Comparison of ENCODE assay signal across 11 cellular contexts in genomic region chr3:156817931-156818765, GRCh38. TPM values are rescaled to one million over a fixed set of nuclear protein-coding genes. Genes with fewer than 3 reads are reported as not detected.
DNase-seq lines count a peak whose midpoint lies in the region; ATAC-seq and TF ChIP-seq lines count a peak whose summit lies in the region.
"Had no signal": no experiment of that assay in that cellular context is flagged by ENCODE, and none has a peak within 500 bp of the region (broad histone marks: within the 10 kb centered on the region; RNA-seq: fewer than 3 reads in every experiment).

No MANE protein-coding gene starts in this region.

- TF ChIP-seq CTCF in left lung (IDR thresholded peaks at IDR 0.05): no peak
- no peak for TF ChIP-seq CTCF in transverse colon (IDR thresholded peaks at IDR 0.05)

- peak overlapping the region; percentile 76 to 89 for H3K27ac ChIP-seq in left lung
- peak overlapping the region; percentile 84 to 91 (median 88) for H3K27ac ChIP-seq in transverse colon

- in situ Hi-C loops in transverse colon (cut with MboI; ENCODE audit: low pct_ligation_motif_present in 1 of 4, low pct_unique_long_range_greater_than_20kb in 1 of 4, low sequenced_read_pairs in 3 of 4): loop anchor here in 3 of 4 donors (10.0 to 25.0 kb wide), 3 partner anchors 133 to 267 kb away; partner anchors contain the start of gene SSR3 (in 2 of the 3)

- H3K4me1 ChIP-seq in left lung: peaks cover 10 to 15% of the 10 kb centered on the region in 2 donors
- peaks cover 9 to 29% (median 19%) of the 10 kb centered on the region in 4 donors for H3K4me1 ChIP-seq in transverse colon

- H3K4me1 Mint-ChIP-seq in activated naive CD4-positive, alpha-beta T cell treated with anti-CD3 and anti-CD28 coated beads for 36 hours (ENCODE audit: low read depth): peaks cover 22% of the 10 kb centered on the region
- H3K4me1 Mint-ChIP-seq in activated CD4-positive, alpha-beta memory T cell treated with anti-CD3 and anti-CD28 coated beads for 36 hours (ENCODE audit: low read depth): peaks cover 38% of the 10 kb centered on the region

- H3K4me3 ChIP-seq in left lung (no peak overlapping the region), transverse colon (peak overlapping the region in 1 of 4 donors; percentile 65)

- H3K36me3 Mint-ChIP-seq in activated naive CD4-positive, alpha-beta T cell treated with anti-CD3 and anti-CD28 coated beads for 36 hours (ENCODE audit: low read depth): peaks cover 3% of the 10 kb centered on the region
- H3K36me3 Mint-ChIP-seq in activated CD4-positive, alpha-beta memory T cell treated with anti-CD3 and anti-CD28 coated beads for 36 hours: peaks cover 4% of the 10 kb centered on the region

- H3K9me3 Mint-ChIP-seq in activated naive CD4-positive, alpha-beta T cell treated with anti-CD3 and anti-CD28 coated beads for 36 hours: no peaks in the 10 kb centered on the region
- no peaks in the 10 kb centered on the region for H3K9me3 Mint-ChIP-seq in activated CD4-positive, alpha-beta memory T cell treated with anti-CD3 and anti-CD28 coated beads for 36 hours

- H3K27ac Mint-ChIP-seq in activated naive CD4-positive, alpha-beta T cell treated with anti-CD3 and anti-CD28 coated beads for 36 hours: peak overlapping the region; percentile 88
- peak overlapping the region; percentile 90 for H3K27ac Mint-ChIP-seq in activated CD4-positive, alpha-beta memory T cell treated with anti-CD3 and anti-CD28 coated beads for 36 hours

- no peak for DNase-seq in activated naive CD4-positive, alpha-beta T cell treated with anti-CD3 and anti-CD28 coated beads for 36 hours
- DNase-seq in activated naive CD4-positive, alpha-beta T cell (lab: John Stamatoyannopoulos, UW): no peak
- no peak for DNase-seq in activated CD4-positive, alpha-beta memory T cell treated with anti-CD3 and anti-CD28 coated beads for 36 hours
- no peak for DNase-seq in left lung
- DNase-seq in transverse colon: no peak
- no peak for DNase-seq in NCI-H2196 (lab: John Stamatoyannopoulos, UW; ENCODE audit: unreplicated experiment)
- no peak for DNase-seq in NCI-H2227 treated with DMSO at 0.1 percent for 48 hours (lab: John Stamatoyannopoulos, UW)
- DNase-seq in SKM-1 treated with dmso at 0.1 percent for 144 hours (lab: John Stamatoyannopoulos, UW; ENCODE audit: unreplicated experiment): no peak
- DNase-seq: activated effector memory CD4-positive, alpha-beta T cell treated with Interleukin-2 at 50 U/mL for 16 hours; H7; NCI-H2171 had no signal

- no peak for TF ChIP-seq EP300 in transverse colon (IDR thresholded peaks at IDR 0.05; ENCODE audit: low read depth)

- intact Hi-C loops in activated naive CD4-positive, alpha-beta T cell treated with anti-CD3 and anti-CD28 coated beads for 36 hours (cut with micrococcal nuclease): loop anchor here (1.0 to 5.0 kb wide), 10 partner anchors 8 to 966 kb away; partner anchors contain the start of genes CCNL1, LEKR1, SLC33A1 and SSR3
- intact Hi-C loops in activated CD4-positive, alpha-beta memory T cell treated with anti-CD3 and anti-CD28 coated beads for 36 hours (cut with micrococcal nuclease): loop anchor here (1.0 to 2.0 kb wide), 8 partner anchors 8 to 356 kb away; partner anchors contain the start of genes CCNL1, LEKR1, SSR3 and TIPARP
- intact Hi-C loops in left lung (cut with DNase I): no loop called here
- intact Hi-C loops in transverse colon (cut with DNase I; ENCODE audit: low total_unique reads): no loop called here

- H3K36me3 ChIP-seq in left lung (no peaks in the 10 kb centered on the region), transverse colon (no peaks in the 10 kb centered on the region)

- H3K27me3 ChIP-seq in left lung (peaks cover 0 to 10% of the 10 kb centered on the region in 2 donors), transverse colon (no peaks in the 10 kb centered on the region)

- TF ChIP-seq POLR2A in transverse colon (IDR thresholded peaks at IDR 0.05): no peak

- POLR2A ChIA-PET in activated CD4-positive, alpha-beta memory T cell treated with anti-CD3 and anti-CD28 coated beads for 36 hours (lab: Charles Lee): interaction anchor here (1.6 to 3.2 kb wide), 3 partner anchors 8 to 271 kb away, joined by 9 to 12 read pairs (median 9); partner anchors contain the start of genes LEKR1 and TIPARP

- 78 to 81% methylated on average over 2 to 4 of the region's 4 CpGs for WGBS in transverse colon (ENCODE audit: low coverage in 1 of 2), 2 donors

- H3K27me3 Mint-ChIP-seq in activated naive CD4-positive, alpha-beta T cell treated with anti-CD3 and anti-CD28 coated beads for 36 hours (ENCODE audit: low read depth): no peaks in the 10 kb centered on the region
- H3K27me3 Mint-ChIP-seq in activated CD4-positive, alpha-beta memory T cell treated with anti-CD3 and anti-CD28 coated beads for 36 hours: no peaks in the 10 kb centered on the region

- CTCF ChIA-PET in activated naive CD4-positive, alpha-beta T cell treated with anti-CD3 and anti-CD28 coated beads for 36 hours (lab: Charles Lee): no interaction called here
- CTCF ChIA-PET in activated CD4-positive, alpha-beta memory T cell treated with anti-CD3 and anti-CD28 coated beads for 36 hours (lab: Charles Lee): interaction anchor here (1.0 to 1.5 kb wide), 5 partner anchors 16 to 319 kb away, joined by 3 to 10 read pairs (median 4); partner anchors contain the start of gene TIPARP

- H3K9me3 ChIP-seq in left lung (no peaks in the 10 kb centered on the region), transverse colon (no peaks in the 10 kb centered on the region)

- ATAC-seq in left lung: no peak

- H3K4me3 Mint-ChIP-seq in activated naive CD4-positive, alpha-beta T cell treated with anti-CD3 and anti-CD28 coated beads for 36 hours: peak overlapping the region; percentile 90
- peak overlapping the region; percentile 85 for H3K4me3 Mint-ChIP-seq in activated CD4-positive, alpha-beta memory T cell treated with anti-CD3 and anti-CD28 coated beads for 36 hours

RNA-seq across cellular contexts. Expression of gene LEKR1, which starts 8.0 kb away (rescaled TPM):
- under 1 TPM; 0.43 to 0.77 TPM for total RNA-seq in activated naive CD4-positive, alpha-beta T cell treated with anti-CD3 and anti-CD28 coated beads for 36 hours
- under 1 TPM; 0.56 to 0.59 TPM for total RNA-seq in activated CD4-positive, alpha-beta memory T cell treated with anti-CD3 and anti-CD28 coated beads for 36 hours
- 1 to 10 TPM in 1 of 2 donors, under 1 TPM in 1; 0.76 to 1.6 TPM for total RNA-seq in left lung
- 1 to 10 TPM in 1 of 4 donors, under 1 TPM in 2, not detected in 1; 0.40 to 3.3 (median 0.96) TPM for total RNA-seq in transverse colon

Comparison
In these comparisons a context has a peak if more than half of its experiments do, and no peak if none do; other contexts are left out.
1. intact Hi-C loops: an anchor here in activated naive CD4-positive, alpha-beta T cell treated with anti-CD3 and anti-CD28 coated beads for 36 hours (1.0 to 5.0 kb wide) and activated CD4-positive, alpha-beta memory T cell treated with anti-CD3 and anti-CD28 coated beads for 36 hours (1.0 to 2.0 kb wide); none called in left lung and transverse colon.